Comparison of ENCODE assay signal across 9 cellular contexts in genomic region chr6:111113731-111114438, GRCh38. TPM values are rescaled to one million over a fixed set of nuclear protein-coding genes. Genes with fewer than 3 reads are reported as not detected.
DNase-seq lines count a peak whose midpoint lies in the region; ATAC-seq and TF ChIP-seq lines count a peak whose summit lies in the region.
"Had no signal": no experiment of that assay in that cellular context is flagged by ENCODE, and none has a peak within 500 bp of the region (broad histone marks: within the 10 kb centered on the region; RNA-seq: fewer than 3 reads in every experiment).

No MANE protein-coding gene starts in this region.

- TF ChIP-seq CTCF in sigmoid colon (IDR thresholded peaks at IDR 0.05), result no peak

- H3K4me1 ChIP-seq in sigmoid colon, result peaks cover 0 to 6% (median 0%) of the 10 kb centered on the region in 4 donors

- DNase-seq in activated CD4-positive, alpha-beta T cell treated with anti-CD3 and anti-CD28 coated beads for 24 hours (ENCODE audit: low read depth in 2 of 2), result peak; percentile 7 to 24
- no peak for DNase-seq in activated CD4-positive, alpha-beta T cell treated with anti-CD3 and anti-CD28 coated beads for 1 hour
- DNase-seq in activated CD4-positive, alpha-beta T cell treated with anti-CD3 and anti-CD28 coated beads, Interleukin-2, amount 50 U/mL, for 1 hour, result peak; percentile 10
- peak; percentile 11 for DNase-seq in globus pallidus (ENCODE audit: low spot score)
- peak; percentile 66 for DNase-seq in sigmoid colon

- H3K36me3 ChIP-seq in sigmoid colon, result no peaks in the 10 kb centered on the region

- H3K9me3 ChIP-seq in sigmoid colon, result no peaks in the 10 kb centered on the region

- no peak for TF ChIP-seq POLR2A in sigmoid colon (IDR thresholded peaks at IDR 0.05)

- peak overlapping the region in 2 of 4 donors; percentile 5 to 16 for H3K27ac ChIP-seq in sigmoid colon

- peak in 1 of 4 donors; percentile 46 for TF ChIP-seq EP300 in sigmoid colon (IDR thresholded peaks at IDR 0.05)

- 30 to 35% methylated on average over 6 of the region's 6 CpGs for WGBS in sigmoid colon, 2 donors

- ATAC-seq in HG02981 (IDR thresholded peaks at IDR 0.05; ENCODE audit: unreplicated experiment), result no peak
- ATAC-seq in HG03520 (IDR thresholded peaks at IDR 0.05; ENCODE audit: unreplicated experiment), result no peak
- ATAC-seq in HG02623 (IDR thresholded peaks at IDR 0.05; ENCODE audit: unreplicated experiment), result no peak

- no peak overlapping the region for H3K4me3 ChIP-seq in sigmoid colon

- H3K27me3 ChIP-seq in sigmoid colon, result no peaks in the 10 kb centered on the region

- intact Hi-C loops in sigmoid colon (cut with DNase I), result no loop called here

RNA-seq across cellular contexts. Expression of gene SLC16A10, which starts 26.6 kb away (rescaled TPM):
- total RNA-seq in sigmoid colon, result under 1 TPM; 0.36 to 0.99 (median 0.89) TPM
- 1 to 10 TPM in 1 of 3 donors, under 1 TPM in 2; under 0.01 to 1.2 (median 0.23) TPM for polyA plus RNA-seq in sigmoid colon
- polyA plus RNA-seq: BJ had no signal
